In genomic region chr11:76185931-76186401, GRCh38 we compare ENCODE assay signal across 10 cellular contexts. TPM values are rescaled to one million over a fixed set of nuclear protein-coding genes. Genes with fewer than 3 reads are reported as not detected.
DNase-seq lines count a peak whose midpoint lies in the region; ATAC-seq, FAIRE-seq and TF ChIP-seq lines count a peak whose summit lies in the region.
"Had no signal": no experiment of that assay in that cellular context is flagged by ENCODE, and none has a peak within 500 bp of the region (broad histone marks: within the 10 kb centered on the region; RNA-seq: fewer than 3 reads in every experiment).

No MANE protein-coding gene starts in this region.

- H4K20me1 ChIP-seq in astrocyte (ENCODE audit: insufficient read depth, low read length) (no peaks in the 10 kb centered on the region), osteoblast (ENCODE audit: insufficient read depth, low read length) (no peaks in the 10 kb centered on the region)

- 47 to 54% methylated on average over 15 of the region's 15 CpGs for WGBS in heart right ventricle, 2 donors

- H3K36me3 Mint-ChIP-seq in astrocyte (ENCODE audit: low read depth, unreplicated experiment), result peaks cover 7% of the 10 kb centered on the region

- H3K9me3 Mint-ChIP-seq in astrocyte (ENCODE audit: unreplicated experiment), result no peaks in the 10 kb centered on the region

- H3K36me3 ChIP-seq in astrocyte (ENCODE audit: insufficient read depth, low read length) (no peaks in the 10 kb centered on the region), heart right ventricle (no peaks in the 10 kb centered on the region), osteoblast (ENCODE audit: insufficient read depth, low read length) (no peaks in the 10 kb centered on the region)

- no peak overlapping the region for H3K27ac ChIP-seq in astrocyte (ENCODE audit: low read depth, low read length)
- H3K27ac ChIP-seq in heart right ventricle, result peak overlapping the region in 6 of 10 donors; percentile 22 to 72 (median 64)
- no peak overlapping the region for H3K27ac ChIP-seq in osteoblast (ENCODE audit: low read depth, low read length)

- no peak for TF ChIP-seq CTCF in AG10803 (conservative IDR thresholded peaks at IDR 0.05; ENCODE audit: low read length)
- no peak for TF ChIP-seq CTCF in astrocyte (IDR thresholded peaks at IDR 0.05; ENCODE audit: insufficient read depth, low read depth, low read length)
- no peak for TF ChIP-seq CTCF in heart right ventricle (IDR thresholded peaks at IDR 0.05)
- no peak for TF ChIP-seq CTCF in osteoblast (IDR thresholded peaks at IDR 0.05; ENCODE audit: extremely low read depth, low read depth, low read length)

- DNase-seq in AG10803 (ENCODE audit: low read depth) (peak; percentile 31), astrocyte (ENCODE audit: low read depth) (no peak), heart right ventricle (peak; percentile 42 to 50), osteoblast (ENCODE audit: insufficient read length, low spot score, missing footprints) (peak; percentile 97)
- DNase-seq in activated effector memory CD4-positive, alpha-beta T cell treated with anti-CD3 and anti-CD28 coated beads, Interleukin-2, amount 50 U/mL, for 16 hours, result no peak
- DNase-seq: SIG-M5; stimulated activated naive CD4-positive, alpha-beta T cell had no signal

- H3K9ac ChIP-seq in astrocyte (ENCODE audit: low read length), result no peak overlapping the region

- FAIRE-seq in astrocyte (lab: Jason Lieb, UNC), result no peak

- peaks cover 8% of the 10 kb centered on the region for H3K4me1 Mint-ChIP-seq in astrocyte (ENCODE audit: low read depth, unreplicated experiment)

- H3K79me2 ChIP-seq in astrocyte (ENCODE audit: insufficient read depth, low read length) (no peaks in the 10 kb centered on the region), osteoblast (ENCODE audit: insufficient read depth, low read length) (no peaks in the 10 kb centered on the region)

- H3K4me3 Mint-ChIP-seq in astrocyte (ENCODE audit: unreplicated experiment), result no peak overlapping the region

- peak; percentile 15 to 34 (median 28) for ATAC-seq in heart right ventricle
- ATAC-seq in HG03095 (IDR thresholded peaks at IDR 0.05; ENCODE audit: unreplicated experiment), result no peak
- no peak for ATAC-seq in HG02870 (IDR thresholded peaks at IDR 0.05; ENCODE audit: unreplicated experiment)
- ATAC-seq in HG03432 (IDR thresholded peaks at IDR 0.05; ENCODE audit: unreplicated experiment), result no peak

- H3K9me3 ChIP-seq in astrocyte (ENCODE audit: insufficient read depth, low read depth, low read length) (no peaks in the 10 kb centered on the region), heart right ventricle (no peaks in the 10 kb centered on the region), osteoblast (ENCODE audit: low read depth, low read length) (no peaks in the 10 kb centered on the region)

- intact Hi-C loops in heart right ventricle (cut with DNase I), result no loop called here

- peaks cover 4% of the 10 kb centered on the region for H3K4me1 ChIP-seq in astrocyte (ENCODE audit: insufficient read depth, low read length)
- H3K4me1 ChIP-seq in heart right ventricle, result peaks cover 10 to 44% (median 34%) of the 10 kb centered on the region in 9 donors
- H3K4me1 ChIP-seq in osteoblast (ENCODE audit: insufficient read depth, low read length), result no peaks in the 10 kb centered on the region

- peak overlapping the region; percentile 34 for H2AFZ ChIP-seq in astrocyte (ENCODE audit: low read depth, low read length)
- peak overlapping the region; percentile 76 for H2AFZ ChIP-seq in osteoblast (ENCODE audit: low read length)

- H3K27ac Mint-ChIP-seq in astrocyte (ENCODE audit: unreplicated experiment), result no peak overlapping the region

- H3K4me2 ChIP-seq in astrocyte (ENCODE audit: low read length) (no peak overlapping the region), osteoblast (ENCODE audit: insufficient read depth, low read length) (no peak overlapping the region)

- H3K4me3 ChIP-seq in AG10803 (ENCODE audit: low read length), result no peak overlapping the region
- no peak overlapping the region for H3K4me3 ChIP-seq in astrocyte (ENCODE audit: insufficient read depth, low read depth, low read length)
- no peak overlapping the region for H3K4me3 ChIP-seq in heart right ventricle
- no peak overlapping the region for H3K4me3 ChIP-seq in osteoblast (ENCODE audit: insufficient read depth, low read length)

- H3K27me3 Mint-ChIP-seq in astrocyte (ENCODE audit: low read depth, unreplicated experiment), result peaks cover 34% of the 10 kb centered on the region

- H3K27me3 ChIP-seq in astrocyte (ENCODE audit: insufficient read depth, low read length) (no peaks in the 10 kb centered on the region), heart right ventricle (no peaks in the 10 kb centered on the region), osteoblast (ENCODE audit: insufficient read depth, low read length) (peaks cover 4% of the 10 kb centered on the region)

RNA-seq across cellular contexts. Expression of gene WNT11, which starts 20.3 kb away (rescaled TPM):
- total RNA-seq in astrocyte (1.3 and 1.9 TPM in 2 replicates), heart right ventricle (10 to 100 TPM in 1 of 10 donors, 1 to 10 TPM in 9; 5.1 to 12.0 (median 8.1) TPM), osteoblast (under 0.01 and 0.36 TPM in 2 replicates)
- polyA plus RNA-seq in heart right ventricle, result 1 to 10 TPM; 5.3 to 6.7 TPM

Comparison
In these comparisons a context has a peak if more than half of its experiments do, and no peak if none do; other contexts are left out.
1. DNase-seq: peak in AG10803 (single experiment), heart right ventricle (2 of 2) and osteoblast (single experiment); none in astrocyte (single experiment) and activated effector memory CD4-positive, alpha-beta T cell treated with anti-CD3 and anti-CD28 coated beads, Interleukin-2, amount 50 U/mL, for 16 hours (single experiment).
2. H3K27ac ChIP-seq: peak in heart right ventricle (6 of 10); none in astrocyte (single experiment) and osteoblast (single experiment).
3. ATAC-seq: peak in heart right ventricle (8 of 8); none in HG03095 (single experiment), HG02870 (single experiment) and HG03432 (single experiment).